ENCODE assay signal across 1 cellular context in the genomic region with DNA sequence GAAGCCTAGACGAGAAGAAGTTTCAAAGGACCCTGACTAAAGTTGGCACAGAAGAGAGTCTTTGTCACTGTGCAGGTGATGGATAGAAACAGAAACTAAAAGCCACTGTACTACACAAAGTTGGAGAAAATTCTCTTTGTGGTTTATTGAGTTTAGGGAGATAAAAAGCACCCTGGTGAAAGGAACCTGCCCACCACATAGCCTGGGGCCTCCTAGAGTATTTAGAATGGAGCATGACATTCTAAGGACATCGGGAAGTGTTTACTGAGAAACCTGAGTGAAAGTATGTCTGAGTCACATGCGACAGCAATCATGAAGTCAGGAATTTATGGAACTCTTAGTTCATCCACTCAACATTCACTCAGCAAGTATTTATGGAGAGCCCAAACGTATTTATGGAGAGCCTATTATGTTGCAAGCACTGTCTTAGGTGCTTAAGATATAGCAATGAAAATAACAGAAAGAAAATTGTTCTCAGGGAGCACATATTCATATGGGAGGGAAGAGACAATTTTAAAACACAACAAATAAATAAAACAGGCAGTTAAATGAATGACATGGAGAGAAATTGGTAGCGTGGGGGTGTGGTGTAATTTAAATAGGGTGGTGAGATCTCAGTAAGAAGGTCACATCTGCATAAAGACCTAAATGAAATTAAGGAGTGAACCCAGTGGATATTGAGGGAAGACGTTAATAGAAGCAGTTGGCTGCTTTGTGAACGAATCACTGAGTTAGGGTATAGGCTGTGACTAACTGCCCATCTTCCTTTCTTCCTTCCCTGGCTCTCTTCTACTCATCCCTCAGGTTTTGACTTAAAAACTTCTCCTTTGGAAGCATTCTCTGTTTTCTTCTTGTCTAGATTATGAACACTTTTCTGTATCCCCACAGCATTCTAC.
TF ChIP-seq lines count a peak whose summit lies in the region.

No MANE protein-coding gene starts in this region.

TF ChIP-seq in A549, 52 proteins besides CTCF, POLR2A, EP300 and RAD21 (continued from another document):
- TF ChIP-seq REST (IDR thresholded peaks at IDR 0.05), result no peak
- no peak for TF ChIP-seq ZFP36 (IDR thresholded peaks at IDR 0.05; ENCODE audit: borderline replicate concordance, partially characterized antibody)
- TF ChIP-seq RARB (CRISPR knock-in tag; IDR thresholded peaks at IDR 0.05), result no peak
- TF ChIP-seq JUN (IDR thresholded peaks at IDR 0.05), result peak; percentile 75 to 91; a peak in 3 of 5 replicates
- TF ChIP-seq HEYL (CRISPR knock-in tag; IDR thresholded peaks at IDR 0.05), result no peak
- TF ChIP-seq HDAC2 (IDR thresholded peaks at IDR 0.05), result no peak
- TF ChIP-seq EHF (CRISPR knock-in tag; IDR thresholded peaks at IDR 0.05), result no peak
- peak; percentile 42; the same call in 2 of the 3 replicates for TF ChIP-seq SMC3 (IDR thresholded peaks at IDR 0.05)
- TF ChIP-seq KDM1A (IDR thresholded peaks at IDR 0.05; ENCODE audit: low read depth), result no peak
- TF ChIP-seq TFCP2L1 (CRISPR knock-in tag; IDR thresholded peaks at IDR 0.05), result no peak
- TF ChIP-seq MAZ (IDR thresholded peaks at IDR 0.05; ENCODE audit: borderline replicate concordance, low read depth, low read length), result no peak
- TF ChIP-seq PHF8 (IDR thresholded peaks at IDR 0.05; ENCODE audit: borderline replicate concordance, low read depth), result no peak
- TF ChIP-seq FOSL2 (IDR thresholded peaks at IDR 0.05), result peak; percentile 86
- peak; percentile 94 for TF ChIP-seq FOSL2 (CRISPR knock-in tag; IDR thresholded peaks at IDR 0.05)
- TF ChIP-seq, protein P1, sequence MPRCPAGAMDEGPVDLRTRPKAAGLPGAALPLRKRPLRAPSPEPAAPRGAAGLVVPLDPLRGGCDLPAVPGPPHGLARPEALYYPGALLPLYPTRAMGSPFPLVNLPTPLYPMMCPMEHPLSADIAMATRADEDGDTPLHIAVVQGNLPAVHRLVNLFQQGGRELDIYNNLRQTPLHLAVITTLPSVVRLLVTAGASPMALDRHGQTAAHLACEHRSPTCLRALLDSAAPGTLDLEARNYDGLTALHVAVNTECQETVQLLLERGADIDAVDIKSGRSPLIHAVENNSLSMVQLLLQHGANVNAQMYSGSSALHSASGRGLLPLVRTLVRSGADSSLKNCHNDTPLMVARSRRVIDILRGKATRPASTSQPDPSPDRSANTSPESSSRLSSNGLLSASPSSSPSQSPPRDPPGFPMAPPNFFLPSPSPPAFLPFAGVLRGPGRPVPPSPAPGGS (IDR thresholded peaks at IDR 0.05), result no peak
- peak; percentile 88 for TF ChIP-seq MAX (IDR thresholded peaks at IDR 0.05)
- TF ChIP-seq HOXB5 (CRISPR knock-in tag; IDR thresholded peaks at IDR 0.05), result no peak
- TF ChIP-seq CHD2 (IDR thresholded peaks at IDR 0.05; ENCODE audit: low read length, partially characterized antibody), result no peak
- TF ChIP-seq ZNF302 (CRISPR knock-in tag; IDR thresholded peaks at IDR 0.05), result no peak
- no peak for TF ChIP-seq HOXA7 (CRISPR knock-in tag; IDR thresholded peaks at IDR 0.05)
- TF ChIP-seq BHLHE40 (IDR thresholded peaks at IDR 0.05; ENCODE audit: low read depth, low read length), result no peak
- TF ChIP-seq CHD4 (IDR thresholded peaks at IDR 0.05; ENCODE audit: borderline replicate concordance), result no peak
- TF ChIP-seq, protein P2, sequence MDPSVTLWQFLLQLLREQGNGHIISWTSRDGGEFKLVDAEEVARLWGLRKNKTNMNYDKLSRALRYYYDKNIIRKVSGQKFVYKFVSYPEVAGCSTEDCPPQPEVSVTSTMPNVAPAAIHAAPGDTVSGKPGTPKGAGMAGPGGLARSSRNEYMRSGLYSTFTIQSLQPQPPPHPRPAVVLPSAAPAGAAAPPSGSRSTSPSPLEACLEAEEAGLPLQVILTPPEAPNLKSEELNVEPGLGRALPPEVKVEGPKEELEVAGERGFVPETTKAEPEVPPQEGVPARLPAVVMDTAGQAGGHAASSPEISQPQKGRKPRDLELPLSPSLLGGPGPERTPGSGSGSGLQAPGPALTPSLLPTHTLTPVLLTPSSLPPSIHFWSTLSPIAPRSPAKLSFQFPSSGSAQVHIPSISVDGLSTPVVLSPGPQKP (IDR thresholded peaks at IDR 0.05; ENCODE audit: low read depth, low read length), result no peak
- TF ChIP-seq TP53 (CRISPR knock-in tag; IDR thresholded peaks at IDR 0.05), result no peak
